Comparison of ENCODE assay signal across 1 cellular context in the genomic region with DNA sequence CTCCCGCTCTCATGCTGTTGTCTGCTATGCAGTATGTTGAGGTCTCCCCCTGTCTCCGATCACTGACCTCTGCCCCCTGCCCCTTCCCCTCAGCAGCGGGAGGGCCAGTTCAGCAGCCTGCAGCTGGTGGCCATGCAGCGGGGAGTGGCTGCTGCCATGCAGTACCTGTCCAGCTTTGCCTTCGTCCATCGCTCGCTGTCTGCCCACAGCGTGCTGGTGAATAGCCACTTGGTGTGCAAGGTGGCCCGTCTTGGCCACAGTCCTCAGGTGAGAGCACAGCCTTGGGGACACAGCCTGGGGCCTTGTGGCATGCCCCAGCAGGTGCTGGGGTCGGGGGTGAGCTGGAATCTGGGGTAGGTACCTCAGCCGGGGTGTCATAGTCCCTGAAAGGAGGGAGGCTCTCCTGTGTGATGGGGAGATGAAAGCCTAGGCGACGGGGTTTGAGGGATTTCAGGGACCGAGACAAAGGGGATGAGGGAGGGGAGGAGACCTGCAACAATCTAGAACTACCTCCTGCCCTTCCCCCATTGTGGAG.
TF ChIP-seq lines count a peak whose summit lies in the region.

No MANE protein-coding gene starts in this region.

TF ChIP-seq in K562, 482 proteins besides CTCF, POLR2A, EP300 and RAD21:
- TF ChIP-seq, protein P1, sequence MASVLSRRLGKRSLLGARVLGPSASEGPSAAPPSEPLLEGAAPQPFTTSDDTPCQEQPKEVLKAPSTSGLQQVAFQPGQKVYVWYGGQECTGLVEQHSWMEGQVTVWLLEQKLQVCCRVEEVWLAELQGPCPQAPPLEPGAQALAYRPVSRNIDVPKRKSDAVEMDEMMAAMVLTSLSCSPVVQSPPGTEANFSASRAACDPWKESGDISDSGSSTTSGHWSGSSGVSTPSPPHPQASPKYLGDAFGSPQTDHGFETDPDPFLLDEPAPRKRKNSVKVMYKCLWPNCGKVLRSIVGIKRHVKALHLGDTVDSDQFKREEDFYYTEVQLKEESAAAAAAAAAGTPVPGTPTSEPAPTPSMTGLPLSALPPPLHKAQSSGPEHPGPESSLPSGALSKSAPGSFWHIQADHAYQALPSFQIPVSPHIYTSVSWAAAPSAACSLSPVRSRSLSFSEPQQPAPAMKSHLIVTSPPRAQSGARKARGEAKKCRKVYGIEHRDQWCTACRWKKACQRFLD (CRISPR knock-in tag; IDR thresholded peaks at IDR 0.05) = no peak
- TF ChIP-seq MYBL2 (IDR thresholded peaks at IDR 0.05; ENCODE audit: low read depth) (no peak), MYBL2 (CRISPR knock-in tag; IDR thresholded peaks at IDR 0.05; ENCODE audit: borderline replicate concordance) (0 out of 2 replicates have a peak, but pooled peaks have one; percentile 40), ZNF77 (CRISPR knock-in tag; IDR thresholded peaks at IDR 0.05) (no peak), POLR2AphosphoS5 (IDR thresholded peaks at IDR 0.05; ENCODE audit: control insufficient read depth, insufficient read depth, low read depth, low read length) (no peak), MAX (CRISPR knock-in tag; IDR thresholded peaks at IDR 0.05) (0 out of 2 replicates have a peak, but pooled peaks have one; percentile 10), NFE2L1 (tag; IDR thresholded peaks at IDR 0.05; ENCODE audit: borderline replicate concordance, low read depth) (no peak), ZBTB1 (CRISPR knock-in tag; IDR thresholded peaks at IDR 0.05; ENCODE audit: borderline replicate concordance, low read depth) (0 out of 2 replicates have a peak, but pooled peaks have one; percentile 38)
